ENCODE assay signal across 8 cellular contexts in genomic region chr7:24820730-24821044, GRCh38.
DNase-seq lines count a peak whose midpoint lies in the region; ATAC-seq and TF ChIP-seq lines count a peak whose summit lies in the region.

No MANE protein-coding gene starts in this region.

- no peaks in the 10 kb centered on the region for H3K9me2 ChIP-seq in PC-3 (replicated peaks; ENCODE audit: low read length)

- DNase-seq in activated naive CD4-positive, alpha-beta T cell (lab: John Stamatoyannopoulos, UW): no peak
- DNase-seq in PC-3 (peak; percentile 98), esophagus muscularis mucosa (ENCODE audit: extremely low spot score) (no peak), transverse colon (no peak), NCI-H82 (lab: John Stamatoyannopoulos, UW) (no peak), NCI-H1694 treated with DMSO at 0.1 percent for 48 hours (lab: John Stamatoyannopoulos, UW) (no peak), Ammon's horn (ENCODE audit: low spot score) (no peak)

- TF ChIP-seq POLR2A in esophagus muscularis mucosa (IDR thresholded peaks at IDR 0.05; ENCODE audit: low read depth): no peak
- no peak for TF ChIP-seq POLR2A in transverse colon (IDR thresholded peaks at IDR 0.05)

- H3K27me3 ChIP-seq in PC-3 (ENCODE audit: low read length) (no peaks in the 10 kb centered on the region), esophagus muscularis mucosa (no peaks in the 10 kb centered on the region), transverse colon (no peaks in the 10 kb centered on the region)

- peak overlapping the region; percentile 80 for H3K4me2 ChIP-seq in PC-3 (ENCODE audit: low read length)

- peak overlapping the region; percentile 96 for H3K27ac Mint-ChIP-seq in activated naive CD4-positive, alpha-beta T cell treated with anti-CD3 and anti-CD28 coated beads, Interleukin-2, amount 50 U/mL, for 24 hours

- no peaks in the 10 kb centered on the region for H3K9me3 Mint-ChIP-seq in activated naive CD4-positive, alpha-beta T cell treated with anti-CD3 and anti-CD28 coated beads, Interleukin-2, amount 50 U/mL, for 24 hours

- no peaks in the 10 kb centered on the region; the same call in 1 of the 2 replicates for H3K36me3 ChIP-seq in PC-3 (ENCODE audit: low read depth, low read length)
- no peaks in the 10 kb centered on the region for H3K36me3 ChIP-seq in esophagus muscularis mucosa
- H3K36me3 ChIP-seq in transverse colon: peaks cover 0 to 3% (median 0%) of the 10 kb centered on the region in 4 donors

- peaks cover 26% of the 10 kb centered on the region for H3K36me3 Mint-ChIP-seq in activated naive CD4-positive, alpha-beta T cell treated with anti-CD3 and anti-CD28 coated beads, Interleukin-2, amount 50 U/mL, for 24 hours

- H3F3A ChIP-seq in PC-3 (ENCODE audit: low read length, unreplicated experiment): peaks cover 3% of the 10 kb centered on the region

- H3K9me3 ChIP-seq in PC-3 (ENCODE audit: low read length) (no peaks in the 10 kb centered on the region), esophagus muscularis mucosa (no peaks in the 10 kb centered on the region), transverse colon (no peaks in the 10 kb centered on the region)

- in situ Hi-C loops in transverse colon (cut with MboI; ENCODE audit: low pct_ligation_motif_present in 1 of 4, low pct_unique_long_range_greater_than_20kb in 1 of 4, low sequenced_read_pairs in 3 of 4): loop anchor here in 2 of 4 donors (10.0 kb wide), 2 partner anchors 154 to 164 kb away; partner anchors contain the start of gene OSBPL3 (in 1 of the 2)

- TF ChIP-seq EP300 in esophagus muscularis mucosa (IDR thresholded peaks at IDR 0.05) (no peak), transverse colon (IDR thresholded peaks at IDR 0.05; ENCODE audit: low read depth) (no peak)

- POLR2A ChIA-PET in PC-3 (lab: Charles Lee; ENCODE audit: unreplicated experiment): interaction anchor here (1.0 kb wide), 1 partner anchor 158 kb away, joined by 8 read pairs; no protein-coding TSS in a partner anchor

- H3K27me3 Mint-ChIP-seq in activated naive CD4-positive, alpha-beta T cell treated with anti-CD3 and anti-CD28 coated beads, Interleukin-2, amount 50 U/mL, for 24 hours: no peaks in the 10 kb centered on the region

- H3K4me1 ChIP-seq in PC-3 (ENCODE audit: insufficient read depth, low read length) (peaks cover 45% of the 10 kb centered on the region), esophagus muscularis mucosa (peaks cover 13 to 30% (median 29%) of the 10 kb centered on the region in 4 donors), transverse colon (peaks cover 8 to 27% (median 17%) of the 10 kb centered on the region in 4 donors)

- CTCF ChIA-PET in PC-3 (lab: Charles Lee): interaction anchor here (0.7 to 3.0 kb wide), 6 partner anchors 8 to 277 kb away, joined by 3 to 11 read pairs (median 6); partner anchors contain the start of gene OSBPL3

- H3K4me3 ChIP-seq in PC-3 (ENCODE audit: low read length) (peak overlapping the region; percentile 46; the same call in 1 of the 2 replicates), esophagus muscularis mucosa (no peak overlapping the region), transverse colon (no peak overlapping the region)

- BruUV-seq in PC-3 (replicated peaks; lab: Mats Ljungman, UMichigan): no TSS peak

- peak overlapping the region; percentile 77 for H3K4me3 Mint-ChIP-seq in activated naive CD4-positive, alpha-beta T cell treated with anti-CD3 and anti-CD28 coated beads, Interleukin-2, amount 50 U/mL, for 24 hours

- no peak; the same call in 1 of the 2 replicates for ATAC-seq in PC-3

- peaks cover 59% of the 10 kb centered on the region for H3K4me1 Mint-ChIP-seq in activated naive CD4-positive, alpha-beta T cell treated with anti-CD3 and anti-CD28 coated beads, Interleukin-2, amount 50 U/mL, for 24 hours

- no peak overlapping the region for H2AFZ ChIP-seq in PC-3 (ENCODE audit: low read length)

- no peaks in the 10 kb centered on the region for H3K79me2 ChIP-seq in PC-3 (ENCODE audit: low read length)

- peak overlapping the region; percentile 75 for H3K9ac ChIP-seq in PC-3 (ENCODE audit: low read length)

- no peak for TF ChIP-seq CTCF in PC-3 (conservative IDR thresholded peaks at IDR 0.05; ENCODE audit: low read depth, low read length)
- no peak for TF ChIP-seq CTCF in esophagus muscularis mucosa (IDR thresholded peaks at IDR 0.05)
- TF ChIP-seq CTCF in transverse colon (IDR thresholded peaks at IDR 0.05): no peak

- H3K27ac ChIP-seq in PC-3 (ENCODE audit: low read length) (peak overlapping the region; percentile 97), esophagus muscularis mucosa (replicated peaks in 1 of 4) (peak overlapping the region; percentile 24 to 62 (median 52)), transverse colon (peak overlapping the region; percentile 72 to 81 (median 78))

- H4K20me1 ChIP-seq in PC-3 (ENCODE audit: low read length): no peaks in the 10 kb centered on the region

- intact Hi-C loops in PC-3 (cut with micrococcal nuclease): loop anchor here (1.0 to 10.0 kb wide), 10 partner anchors 62 to 1486 kb away; partner anchors contain the start of gene OSBPL3
- intact Hi-C loops in esophagus muscularis mucosa (cut with DNase I): loop anchor here (2.0 kb wide), 1 partner anchor 250 kb away; no protein-coding TSS in a partner anchor
- intact Hi-C loops in transverse colon (cut with DNase I; ENCODE audit: low total_unique reads): loop anchor here (5.0 to 10.0 kb wide), 3 partner anchors 164 to 457 kb away; partner anchors contain the start of gene OSBPL3
